ENCODE assay signal across 9 cellular contexts in genomic region chr11:32176223-32176811, GRCh38.
DNase-seq lines count a peak whose midpoint lies in the region; ATAC-seq and TF ChIP-seq lines count a peak whose summit lies in the region.
"Had no signal": no experiment of that assay in that cellular context is flagged by ENCODE, and none has a peak within 500 bp of the region (broad histone marks: within the 10 kb centered on the region; RNA-seq: fewer than 3 reads in every experiment).

No MANE protein-coding gene starts in this region.

- no peaks in the 10 kb centered on the region for H3K36me3 Mint-ChIP-seq in CD4-positive, alpha-beta T cell (ENCODE audit: low read depth)
- H3K36me3 Mint-ChIP-seq in memory B cell, result no peaks in the 10 kb centered on the region

- ATAC-seq in CD4-positive, alpha-beta T cell (ENCODE audit: poor library complexity), result peak; percentile 60
- peak; percentile 81 for ATAC-seq in GM19395 (IDR thresholded peaks at IDR 0.05; ENCODE audit: unreplicated experiment)
- peak; percentile 72 for ATAC-seq in HG03571 (IDR thresholded peaks at IDR 0.05; ENCODE audit: unreplicated experiment)
- ATAC-seq in memory B cell (ENCODE audit: low read depth), result peak; percentile 71

- CTCF ChIA-PET in CD4-positive, alpha-beta T cell (lab: Charles Lee), result interaction anchor here (0.7 to 3.4 kb wide), 13 partner anchors 9 to 935 kb away, joined by 3 to 23 read pairs (median 4); no protein-coding TSS in a partner anchor

- peak; percentile 92 for TF ChIP-seq CTCF in CD4-positive, alpha-beta T cell (IDR thresholded peaks at IDR 0.05)

- H3K9me3 ChIP-seq in CD4-positive, alpha-beta T cell (ENCODE audit: control insufficient read depth, low read length), result no peaks in the 10 kb centered on the region

- intact Hi-C loops in CD4-positive, alpha-beta T cell (cut with DNase I, micrococcal nuclease), result loop anchor here (1.0 to 10.0 kb wide), 7 partner anchors 124 to 1829 kb away; no protein-coding TSS in a partner anchor

- H3K27ac Mint-ChIP-seq in CD4-positive, alpha-beta T cell, result no peak overlapping the region
- no peak overlapping the region for H3K27ac Mint-ChIP-seq in memory B cell
- H3K27ac Mint-ChIP-seq: T-helper 1 cell treated with Interleukin-12 subunit alpha and Interleukin-12 subunit beta and Interleukin-4 antibody, amounts not matched to agents 30 μg/mL and 1 μg/mL, for 36 hours had no signal

- H3K27me3 ChIP-seq in CD4-positive, alpha-beta T cell (ENCODE audit: control insufficient read depth, insufficient read depth, low read length), result no peaks in the 10 kb centered on the region

- H3K27ac ChIP-seq in CD4-positive, alpha-beta T cell (ENCODE audit: low read depth, low read length), result no peak overlapping the region

- H3K4me1 Mint-ChIP-seq in CD4-positive, alpha-beta T cell (ENCODE audit: low read depth), result no peaks in the 10 kb centered on the region
- no peaks in the 10 kb centered on the region for H3K4me1 Mint-ChIP-seq in memory B cell

- H3K9me3 Mint-ChIP-seq in CD4-positive, alpha-beta T cell, result no peaks in the 10 kb centered on the region
- H3K9me3 Mint-ChIP-seq in memory B cell, result no peaks in the 10 kb centered on the region
- H3K9me3 Mint-ChIP-seq: T-helper 1 cell treated with Interleukin-12 subunit alpha and Interleukin-12 subunit beta and Interleukin-4 antibody, amounts not matched to agents 30 μg/mL and 1 μg/mL, for 36 hours had no signal

- DNase-seq in CD4-positive, alpha-beta T cell, result peak; percentile 46 to 74 (median 66)
- DNase-seq in NCI-H748 treated with DMSO at 0.1 percent for 48 hours (lab: John Stamatoyannopoulos, UW) (peak; percentile 42), ecto neural progenitor cell (ENCODE audit: low spot score) (peak; percentile 88), memory B cell (ENCODE audit: low spot score in 2 of 2) (peak; percentile 71 to 79)
- DNase-seq in activated CD4-positive, alpha-beta T cell treated with anti-CD3 and anti-CD28 coated beads, Interleukin-2, amount 50 U/mL, for 48 hours, result peak; percentile 78 to 86
- peak; percentile 29 to 60 for DNase-seq in stimulated activated CD8-positive, alpha-beta memory T cell treated with anti-CD3 and anti-CD28 coated beads, Interleukin-15, amount 100 ng/mL, for 4 hours (ENCODE audit: low read depth in 2 of 2)

- H3K4me3 Mint-ChIP-seq in CD4-positive, alpha-beta T cell, result no peak overlapping the region
- H3K4me3 Mint-ChIP-seq in memory B cell, result no peak overlapping the region
- H3K4me3 Mint-ChIP-seq: T-helper 1 cell treated with Interleukin-12 subunit alpha and Interleukin-12 subunit beta and Interleukin-4 antibody, amounts not matched to agents 30 μg/mL and 1 μg/mL, for 36 hours had no signal

- H3K27me3 Mint-ChIP-seq in CD4-positive, alpha-beta T cell, result no peaks in the 10 kb centered on the region
- H3K27me3 Mint-ChIP-seq in memory B cell, result peaks cover 9% of the 10 kb centered on the region

- POLR2A ChIA-PET in CD4-positive, alpha-beta T cell (lab: Charles Lee), result interaction anchor here (0.6 kb wide), 1 partner anchor 8 kb away, joined by 3 read pairs; no protein-coding TSS in a partner anchor
